ENCODE assay signal across 12 cellular contexts in genomic region chr13:39035204-39035603, GRCh38. TPM values are rescaled to one million over a fixed set of nuclear protein-coding genes. Genes with fewer than 3 reads are reported as not detected.
DNase-seq lines count a peak whose midpoint lies in the region; ATAC-seq, FAIRE-seq and TF ChIP-seq lines count a peak whose summit lies in the region.
"Had no signal": no experiment of that assay in that cellular context is flagged by ENCODE, and none has a peak within 500 bp of the region (broad histone marks: within the 10 kb centered on the region; RNA-seq: fewer than 3 reads in every experiment).

No MANE protein-coding gene starts in this region.

- H3K36me3 ChIP-seq in SU-DHL-6 (ENCODE audit: low read length) (peaks cover 6% of the 10 kb centered on the region; the same call in 1 of the 2 replicates), pancreas (no peaks in the 10 kb centered on the region)

- no peaks in the 10 kb centered on the region for H3K9me2 ChIP-seq in SU-DHL-6 (replicated peaks; ENCODE audit: insufficient read depth, low read length)

- H2AFZ ChIP-seq in SU-DHL-6 (ENCODE audit: low read depth, low read length, severe bottlenecking) = no peak overlapping the region

- peaks cover 21% of the 10 kb centered on the region for H3K36me3 Mint-ChIP-seq in activated CD4-positive, alpha-beta T cell treated with anti-CD3 and anti-CD28 coated beads, Interleukin-2, amount 10 ng/mL, durations not matched to agents 7 days and 5 days (ENCODE audit: low read depth)
- H3K36me3 Mint-ChIP-seq in stimulated activated effector memory CD8-positive, alpha-beta T cell treated with anti-CD3 and anti-CD28 coated beads, Interleukin-12 subunit alpha, Interleukin-12 subunit beta, amount 100 ng/mL, for 72 hours = peaks cover 24% of the 10 kb centered on the region

- no peak overlapping the region for H3K27ac Mint-ChIP-seq in activated CD4-positive, alpha-beta T cell treated with anti-CD3 and anti-CD28 coated beads, Interleukin-2, amount 10 ng/mL, durations not matched to agents 7 days and 5 days
- peak overlapping the region; percentile 97 for H3K27ac Mint-ChIP-seq in stimulated activated effector memory CD8-positive, alpha-beta T cell treated with anti-CD3 and anti-CD28 coated beads, Interleukin-12 subunit alpha, Interleukin-12 subunit beta, amount 100 ng/mL, for 72 hours

- peak overlapping the region; percentile 83 for H3K4me2 ChIP-seq in SU-DHL-6 (ENCODE audit: low read depth, low read length, poor library complexity, severe bottlenecking)

- H3K4me1 Mint-ChIP-seq in activated CD4-positive, alpha-beta T cell treated with anti-CD3 and anti-CD28 coated beads, Interleukin-2, amount 10 ng/mL, durations not matched to agents 7 days and 5 days = peaks cover 43% of the 10 kb centered on the region
- peaks cover 31% of the 10 kb centered on the region for H3K4me1 Mint-ChIP-seq in stimulated activated effector memory CD8-positive, alpha-beta T cell treated with anti-CD3 and anti-CD28 coated beads, Interleukin-12 subunit alpha, Interleukin-12 subunit beta, amount 100 ng/mL, for 72 hours

- H3K9ac ChIP-seq in SU-DHL-6 (ENCODE audit: low read length) = peak overlapping the region; percentile 68

- peak overlapping the region; percentile 89 for H3K4me3 Mint-ChIP-seq in activated CD4-positive, alpha-beta T cell treated with anti-CD3 and anti-CD28 coated beads, Interleukin-2, amount 10 ng/mL, durations not matched to agents 7 days and 5 days
- H3K4me3 Mint-ChIP-seq in stimulated activated effector memory CD8-positive, alpha-beta T cell treated with anti-CD3 and anti-CD28 coated beads, Interleukin-12 subunit alpha, Interleukin-12 subunit beta, amount 100 ng/mL, for 72 hours = peak overlapping the region; percentile 94

- WGBS in pancreas, 2 donors = 17 to 22% methylated on average over 2 of the region's 2 CpGs

- H3K27ac ChIP-seq in SU-DHL-6 (ENCODE audit: low read depth, low read length) (no peak overlapping the region), pancreas (no peak overlapping the region)
- H3K27ac ChIP-seq: C4-2B had no signal

- no peak for DNase-seq in activated CD4-positive, alpha-beta T cell treated with anti-CD3 and anti-CD28 coated beads, Interleukin-2, amount 10 ng/mL, durations not matched to agents 7 days and 5 days
- DNase-seq in activated CD4-positive, alpha-beta T cell treated with anti-CD3 and anti-CD28 coated beads for 4 hours = no peak
- no peak for DNase-seq in fibroblast of mammary gland (ENCODE audit: low read depth)
- DNase-seq in stimulated activated effector memory CD8-positive, alpha-beta T cell treated with anti-CD3 and anti-CD28 coated beads, Interleukin-12 subunit alpha, Interleukin-12 subunit beta, amount 100 ng/mL, for 72 hours (ENCODE audit: low spot score in 2 of 2) = no peak
- DNase-seq in GM19238 (ENCODE audit: insufficient read length, low spot score) = no peak
- no peak for DNase-seq in effector CD4-positive, alpha-beta T cell
- DNase-seq in pancreas = no peak
- DNase-seq: dermis blood vessel endothelial cell; stimulated activated CD4-positive, alpha-beta T cell treated with anti-CD3 and anti-CD28 coated beads, Interleukin-12 subunit alpha, Interleukin-12 subunit beta, amount 100 ng/mL, for 4 hours had no signal

- H3K4me3 ChIP-seq in SU-DHL-6 (ENCODE audit: insufficient read depth, low read length, poor library complexity, severe bottlenecking) (peak overlapping the region; percentile 96), fibroblast of mammary gland (ENCODE audit: control insufficient read depth, low read depth, low read length) (peak overlapping the region; percentile 6), pancreas (peak overlapping the region in 2 of 4 donors; percentile 65 to 68)

- H3K9me3 Mint-ChIP-seq in activated CD4-positive, alpha-beta T cell treated with anti-CD3 and anti-CD28 coated beads, Interleukin-2, amount 10 ng/mL, durations not matched to agents 7 days and 5 days = no peaks in the 10 kb centered on the region
- no peaks in the 10 kb centered on the region for H3K9me3 Mint-ChIP-seq in stimulated activated effector memory CD8-positive, alpha-beta T cell treated with anti-CD3 and anti-CD28 coated beads, Interleukin-12 subunit alpha, Interleukin-12 subunit beta, amount 100 ng/mL, for 72 hours

- FAIRE-seq in pancreas (lab: Jason Lieb, UNC) = no peak

- TF ChIP-seq CTCF in SU-DHL-6 (IDR thresholded peaks at IDR 0.05; ENCODE audit: insufficient read depth, low read length, poor library complexity, severe bottlenecking) (no peak), fibroblast of mammary gland (conservative IDR thresholded peaks at IDR 0.05; ENCODE audit: control insufficient read depth, insufficient read depth, low read depth, low read length) (no peak), pancreas (IDR thresholded peaks at IDR 0.05) (no peak)

- H3K79me2 ChIP-seq in SU-DHL-6 (ENCODE audit: insufficient read depth, low read length) = peaks cover 75% of the 10 kb centered on the region

- CTCF ChIA-PET in activated CD4-positive, alpha-beta T cell treated with anti-CD3 and anti-CD28 coated beads, Interleukin-2, amount 10 ng/mL, durations not matched to agents 7 days and 5 days (lab: Charles Lee) = interaction anchor here (0.6 kb wide), 1 partner anchor 502 kb away, joined by 3 read pairs; no protein-coding TSS in a partner anchor

- no peaks in the 10 kb centered on the region for H3K27me3 Mint-ChIP-seq in activated CD4-positive, alpha-beta T cell treated with anti-CD3 and anti-CD28 coated beads, Interleukin-2, amount 10 ng/mL, durations not matched to agents 7 days and 5 days

- ATAC-seq in stimulated activated effector memory CD8-positive, alpha-beta T cell treated with anti-CD3 and anti-CD28 coated beads, Interleukin-12 subunit alpha, Interleukin-12 subunit beta, amount 100 ng/mL, for 72 hours = no peak
- ATAC-seq in pancreas = no peak

- peaks cover 16% of the 10 kb centered on the region; the same call in 1 of the 2 replicates for H3F3A ChIP-seq in SU-DHL-6 (ENCODE audit: insufficient read depth)

- POLR2A ChIA-PET in activated CD4-positive, alpha-beta T cell treated with anti-CD3 and anti-CD28 coated beads, Interleukin-2, amount 10 ng/mL, durations not matched to agents 7 days and 5 days (lab: Charles Lee) = no interaction called here

- H3K4me1 ChIP-seq in pancreas = peaks cover 0 to 22% (median 8%) of the 10 kb centered on the region in 3 donors

- intact Hi-C loops in pancreas (cut with DNase I) = no loop called here

- H3K27me3 ChIP-seq in SU-DHL-6 (ENCODE audit: low read length) (no peaks in the 10 kb centered on the region), pancreas (no peaks in the 10 kb centered on the region)

- no peaks in the 10 kb centered on the region for H4K20me1 ChIP-seq in SU-DHL-6 (ENCODE audit: low read depth, low read length)

- H3K9me3 ChIP-seq in SU-DHL-6 (ENCODE audit: insufficient read depth, low read length) = no peaks in the 10 kb centered on the region
- H3K9me3 ChIP-seq in pancreas = no peaks in the 10 kb centered on the region

RNA-seq across cellular contexts. Expression of gene PROSER1, which starts 2.7 kb away (rescaled TPM):
- total RNA-seq in activated CD4-positive, alpha-beta T cell treated with anti-CD3 and anti-CD28 coated beads, Interleukin-2, amount 10 ng/mL, durations not matched to agents 7 days and 5 days = 10 to 100 TPM; 47.3 to 51.2 TPM
- 10 to 100 TPM; 13.3 to 21.6 (median 20.2) TPM for total RNA-seq in pancreas
- polyA plus RNA-seq in pancreas = 10 to 100 TPM; 10.9 to 13.4 TPM

RNA-seq across cellular contexts. Expression of gene NHLRC3, which starts 3.1 kb away (rescaled TPM):
- 10 to 100 TPM; 18.4 to 20.4 TPM for total RNA-seq in activated CD4-positive, alpha-beta T cell treated with anti-CD3 and anti-CD28 coated beads, Interleukin-2, amount 10 ng/mL, durations not matched to agents 7 days and 5 days
- total RNA-seq in pancreas = 10 to 100 TPM in 3 of 6 donors, 1 to 10 TPM in 3; 6.9 to 13.9 (median 10.0) TPM
- 10 to 100 TPM in 1 of 2 donors, 1 to 10 TPM in 1; 7.3 to 15.2 TPM for polyA plus RNA-seq in pancreas

RNA-seq across cellular contexts. Expression of gene STOML3, which starts 44.6 kb away (rescaled TPM):
- not detected for total RNA-seq in activated CD4-positive, alpha-beta T cell treated with anti-CD3 and anti-CD28 coated beads, Interleukin-2, amount 10 ng/mL, durations not matched to agents 7 days and 5 days
- not detected for total RNA-seq in pancreas
- under 1 TPM in 1 of 2 donors, not detected in 1; 0.07 TPM for polyA plus RNA-seq in pancreas
- total RNA-seq: dermis blood vessel endothelial cell, RPMI7951 had no signal
